14 cellular contexts compared by ENCODE assay signal in genomic region chr14:32129124-32129523, GRCh38. TPM values are rescaled to one million over a fixed set of nuclear protein-coding genes. Genes with fewer than 3 reads are reported as not detected.
A peak's percentile ranks its signal among the peaks of the same experiment; 100 is the strongest.
DNase-seq lines count a peak whose midpoint lies in the region; TF ChIP-seq lines count a peak whose summit lies in the region.
"Had no signal": no experiment of that assay in that cellular context is flagged by ENCODE, and none has a peak within 500 bp of the region (broad histone marks: within the 10 kb centered on the region; RNA-seq: fewer than 3 reads in every experiment).

No MANE protein-coding gene starts in this region.

- peak overlapping the region; percentile 27; the same call in 1 of the 2 replicates for H3K27ac ChIP-seq in SJSA1

- DNase-seq in ELR (ENCODE audit: low read depth) (peak; percentile 55), SJSA1 (ENCODE audit: low read depth in 1 of 2, low spot score in 2 of 2) (peak in 1 of 2 experiments; percentile 8), fibroblast of mammary gland (ENCODE audit: low read depth) (peak; percentile 70), progenitor cell of endocrine pancreas (ENCODE audit: low spot score, unreplicated experiment) (no peak), C1 segment of cervical spinal cord (lab: John Stamatoyannopoulos, UW) (no peak), NCI-H1092 treated with DMSO at 0.1 percent for 48 hours (lab: John Stamatoyannopoulos, UW) (no peak), KG1 (lab: John Stamatoyannopoulos, UW) (no peak)
- no peak for DNase-seq in activated T-cell treated with anti-CD3 and anti-CD28 coated beads, Interleukin-2, amount 50 U/mL, for 24 hours
- DNase-seq: activated CD8-positive, alpha-beta T cell treated with anti-CD3 and anti-CD28 coated beads, Interleukin-2, amount 10 ng/mL, durations not matched to agents 7 days and 5 days; NCI-H2081 treated with DMSO at 0.1 percent for 48 hours; small intestine; T-helper 9 cell had no signal

- H3K4me3 Mint-ChIP-seq in progenitor cell of endocrine pancreas (ENCODE audit: low read depth) = no peak overlapping the region
- H3K4me3 Mint-ChIP-seq in activated T-cell treated with anti-CD3 and anti-CD28 coated beads, Interleukin-2, amount 50 U/mL, for 24 hours = no peak overlapping the region
- H3K4me3 Mint-ChIP-seq: activated CD8-positive, alpha-beta T cell treated with anti-CD3 and anti-CD28 coated beads, Interleukin-2, amount 10 ng/mL, durations not matched to agents 7 days and 5 days; activated naive CD4-positive, alpha-beta T cell treated with anti-CD3 and anti-CD28 coated beads, Interleukin-2, amount 50 U/mL, for 24 hours had no signal

- H3K4me1 Mint-ChIP-seq in progenitor cell of endocrine pancreas (ENCODE audit: low read depth) = no peaks in the 10 kb centered on the region
- peaks cover 16% of the 10 kb centered on the region for H3K4me1 Mint-ChIP-seq in activated T-cell treated with anti-CD3 and anti-CD28 coated beads, Interleukin-2, amount 50 U/mL, for 24 hours (ENCODE audit: low read depth)

- peaks cover 38% of the 10 kb centered on the region for H3K9me3 Mint-ChIP-seq in progenitor cell of endocrine pancreas (ENCODE audit: low read depth)
- H3K9me3 Mint-ChIP-seq in activated T-cell treated with anti-CD3 and anti-CD28 coated beads, Interleukin-2, amount 50 U/mL, for 24 hours = peaks cover 4% of the 10 kb centered on the region

- TF ChIP-seq CTCF in fibroblast of mammary gland (conservative IDR thresholded peaks at IDR 0.05; ENCODE audit: control insufficient read depth, insufficient read depth, low read depth, low read length) (no peak), progenitor cell of endocrine pancreas (IDR thresholded peaks at IDR 0.05; ENCODE audit: unreplicated experiment) (no peak)

- H3K4me3 ChIP-seq in SJSA1 = no peak overlapping the region
- no peak overlapping the region for H3K4me3 ChIP-seq in fibroblast of mammary gland (ENCODE audit: control insufficient read depth, low read depth, low read length)
- H3K4me3 ChIP-seq: K562 had no signal

- H3K27me3 ChIP-seq in SJSA1 (replicated peaks) = no peaks in the 10 kb centered on the region

- H3K9me3 ChIP-seq in SJSA1 (replicated peaks) = no peaks in the 10 kb centered on the region

- H3K36me3 ChIP-seq in SJSA1 = peaks cover 19% of the 10 kb centered on the region

- peaks cover 77% of the 10 kb centered on the region for H3K36me3 Mint-ChIP-seq in progenitor cell of endocrine pancreas (ENCODE audit: insufficient read depth)
- peaks cover 78% of the 10 kb centered on the region for H3K36me3 Mint-ChIP-seq in activated T-cell treated with anti-CD3 and anti-CD28 coated beads, Interleukin-2, amount 50 U/mL, for 24 hours (ENCODE audit: low read depth)

- peaks cover 11% of the 10 kb centered on the region for H3K4me1 ChIP-seq in SJSA1 (replicated peaks)

- H3K27me3 Mint-ChIP-seq in progenitor cell of endocrine pancreas = no peaks in the 10 kb centered on the region
- H3K27me3 Mint-ChIP-seq in activated T-cell treated with anti-CD3 and anti-CD28 coated beads, Interleukin-2, amount 50 U/mL, for 24 hours = no peaks in the 10 kb centered on the region
- H3K27me3 Mint-ChIP-seq: activated naive CD4-positive, alpha-beta T cell treated with anti-CD3 and anti-CD28 coated beads, Interleukin-2, amount 50 U/mL, for 24 hours had no signal

- H3K27ac Mint-ChIP-seq in progenitor cell of endocrine pancreas = peak overlapping the region; percentile 76
- no peak overlapping the region for H3K27ac Mint-ChIP-seq in activated T-cell treated with anti-CD3 and anti-CD28 coated beads, Interleukin-2, amount 50 U/mL, for 24 hours
- H3K27ac Mint-ChIP-seq: activated CD8-positive, alpha-beta T cell treated with anti-CD3 and anti-CD28 coated beads, Interleukin-2, amount 10 ng/mL, durations not matched to agents 7 days and 5 days; activated naive CD4-positive, alpha-beta T cell treated with anti-CD3 and anti-CD28 coated beads, Interleukin-2, amount 50 U/mL, for 24 hours had no signal

RNA-seq across cellular contexts. Expression of gene ARHGAP5, which starts 52.0 kb away (rescaled TPM):
- 46.4 and 64.8 TPM in 2 replicates for total RNA-seq in SJSA1 (2014; rRNA removed; shearing (Covaris generic))
- total RNA-seq in progenitor cell of endocrine pancreas = 176 and 182 TPM in 2 replicates

Comparison
In these comparisons a context has a peak if more than half of its experiments do, and no peak if none do; other contexts are left out.
1. DNase-seq: peak in ELR (single experiment) and fibroblast of mammary gland (single experiment); none in progenitor cell of endocrine pancreas (single experiment), C1 segment of cervical spinal cord (0 of 14), NCI-H1092 treated with DMSO at 0.1 percent for 48 hours (single experiment), activated T-cell treated with anti-CD3 and anti-CD28 coated beads, Interleukin-2, amount 50 U/mL, for 24 hours (single experiment) and KG1 (single experiment).